Comparison of ENCODE assay signal across 8 cellular contexts in the genomic region with DNA sequence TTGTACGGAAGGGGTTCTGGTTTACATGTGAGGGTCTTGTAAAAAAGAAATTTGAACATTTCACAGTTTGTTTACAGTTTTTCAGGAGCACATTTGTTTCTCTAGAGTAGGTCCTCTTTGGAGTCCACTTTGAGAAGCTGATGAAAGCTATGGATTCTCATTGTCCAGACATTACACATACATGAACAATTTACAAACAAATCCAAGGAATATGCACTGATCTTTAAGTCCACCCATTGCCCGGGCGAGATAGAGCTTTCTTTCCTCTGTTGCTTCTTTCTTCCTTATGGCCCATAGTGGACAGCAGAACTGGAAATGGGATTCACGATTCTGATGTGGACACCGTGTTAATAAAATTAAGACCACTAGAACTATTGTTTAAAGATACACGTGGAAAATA.
A peak's percentile ranks its signal among the peaks of the same experiment; 100 is the strongest.
DNase-seq lines count a peak whose midpoint lies in the region; ATAC-seq and TF ChIP-seq lines count a peak whose summit lies in the region.

No MANE protein-coding gene starts in this region.

- in situ Hi-C loops in astrocyte of the spinal cord (cut with HindIII; ENCODE audit: low sequenced_read_pairs): no loop called here

- POLR2A ChIA-PET in AG04449 (lab: Yijun Ruan, JAX) (interaction anchor here (0.6 kb wide), 1 partner anchor 29 kb away, joined by 3 read pairs; no protein-coding TSS in a partner anchor), HEK293 (lab: Yijun Ruan, JAX) (interaction anchor here (0.8 to 3.3 kb wide), 6 partner anchors 13 to 291 kb away, joined by 3 to 24 read pairs (median 5); partner anchors contain the start of genes ACE, MAP3K3, SMARCD2 and TACO1)

- CTCF ChIA-PET in AG04449 (lab: Yijun Ruan, JAX) (interaction anchor here (0.9 to 2.7 kb wide), 4 partner anchors 13 to 127 kb away, joined by 4 to 11 read pairs (median 7); no protein-coding TSS in a partner anchor), HEK293 (lab: Yijun Ruan, JAX) (interaction anchor here (0.7 to 3.0 kb wide), 6 partner anchors 11 to 127 kb away, joined by 3 to 17 read pairs (median 4); no protein-coding TSS in a partner anchor)

- H3K9me3 ChIP-seq in HEK293 (ENCODE audit: control insufficient read depth, insufficient read depth, low read depth, low read length): no peaks in the 10 kb centered on the region
- no peaks in the 10 kb centered on the region for H3K9me3 ChIP-seq in mucosa of rectum (ENCODE audit: control insufficient read depth in 2 of 2, low read length in 2 of 2)

- no peaks in the 10 kb centered on the region for H3K27me3 ChIP-seq in mucosa of rectum (ENCODE audit: control insufficient read depth in 2 of 2, insufficient read depth in 2 of 2, low read length in 2 of 2)

- peak overlapping the region; percentile 85 for H3K4me3 ChIP-seq in AG04449 (ENCODE audit: low read depth, low read length)
- peak overlapping the region; percentile 39 for H3K4me3 ChIP-seq in HEK293 (ENCODE audit: low read depth, low read length)
- peak overlapping the region; percentile 98 for H3K4me3 ChIP-seq in astrocyte of the spinal cord (ENCODE audit: low read depth, low read length)
- peak overlapping the region; percentile 48 to 99 for H3K4me3 ChIP-seq in mucosa of rectum (ENCODE audit: low read length in 2 of 2)

- H3K4me1 ChIP-seq in HEK293 (ENCODE audit: control insufficient read depth, insufficient read depth, low read length): peaks cover 12% of the 10 kb centered on the region
- H3K4me1 ChIP-seq in mucosa of rectum (ENCODE audit: control insufficient read depth in 2 of 2, insufficient read depth in 2 of 2, low read length in 2 of 2): peaks cover 17 to 22% of the 10 kb centered on the region in 2 donors

- no peak for DNase-seq in AG04449 (ENCODE audit: low read depth, low spot score)
- no peak for DNase-seq in astrocyte of the spinal cord (ENCODE audit: low read depth, low spot score)
- DNase-seq in stimulated activated CD4-positive, alpha-beta T cell treated with anti-CD3 and anti-CD28 coated beads, Interleukin-4, amount 100 ng/mL, for 4 hours: no peak
- DNase-seq in HuH-7.5 (ENCODE audit: low spot score): no peak
- DNase-seq in NCI-H1417 treated with DMSO at 0.1 percent for 48 hours (lab: John Stamatoyannopoulos, UW): no peak

- no peak for ATAC-seq in HG03354 (IDR thresholded peaks at IDR 0.05; ENCODE audit: poor library complexity, severe bottlenecking, unreplicated experiment)

- H3K36me3 ChIP-seq in HEK293 (ENCODE audit: control insufficient read depth in 2 of 2, insufficient read depth in 1 of 2, low read length in 2 of 2): peaks cover 0 to 7% of the 10 kb centered on the region in 2 experiments; a peak in 1 of 3 replicates
- H3K36me3 ChIP-seq in mucosa of rectum (ENCODE audit: control insufficient read depth in 2 of 2, insufficient read depth in 2 of 2, low read length in 2 of 2): peaks cover 0 to 6% of the 10 kb centered on the region in 2 donors

- no peak for TF ChIP-seq CTCF in AG04449 (IDR thresholded peaks at IDR 0.05; ENCODE audit: insufficient read depth, low read length, missing control alignments)
- TF ChIP-seq CTCF in HEK293 (tag by site-specific recombination; IDR thresholded peaks at IDR 0.05): no peak
- TF ChIP-seq CTCF in astrocyte of the spinal cord (IDR thresholded peaks at IDR 0.05; ENCODE audit: low read depth, low read length): no peak

- H3K27ac ChIP-seq in HEK293 (ENCODE audit: extremely low read depth, low read depth, low read length): peak overlapping the region; percentile 39
- H3K27ac ChIP-seq in mucosa of rectum (ENCODE audit: low read depth in 2 of 2, low read length in 2 of 2): no peak overlapping the region

- peak overlapping the region in 1 of 2 donors; percentile 24 for H3K9ac ChIP-seq in mucosa of rectum (ENCODE audit: low read depth in 1 of 2, low read length in 2 of 2)

TF ChIP-seq in HEK293, 187 proteins besides CTCF, POLR2A, EP300 and RAD21:
- TF ChIP-seq ZFP41 (tag by site-specific recombination; IDR thresholded peaks at IDR 0.05; ENCODE audit: borderline replicate concordance) (no peak), GLI4 (tag by site-specific recombination; IDR thresholded peaks at IDR 0.05) (no peak), ZNF221 (tag by site-specific recombination; IDR thresholded peaks at IDR 0.05; ENCODE audit: borderline replicate concordance) (no peak), MZF1 (tag by site-specific recombination; IDR thresholded peaks at IDR 0.05; ENCODE audit: borderline replicate concordance) (no peak), ZNF610 (tag by site-specific recombination; IDR thresholded peaks at IDR 0.05; ENCODE audit: borderline replicate concordance) (no peak), ZNF843 (tag by site-specific recombination; IDR thresholded peaks at IDR 0.05) (no peak), ZNF157 (tag by site-specific recombination; IDR thresholded peaks at IDR 0.05) (no peak)

Comparison
In these comparisons a context has a peak if more than half of its experiments do, and no peak if none do; other contexts are left out.
1. H3K4me3 ChIP-seq: peak in every context shown above with its lines; median percentile 98 in astrocyte of the spinal cord; 85 in AG04449; 74 in mucosa of rectum; 39 in HEK293.